In the genomic region with DNA sequence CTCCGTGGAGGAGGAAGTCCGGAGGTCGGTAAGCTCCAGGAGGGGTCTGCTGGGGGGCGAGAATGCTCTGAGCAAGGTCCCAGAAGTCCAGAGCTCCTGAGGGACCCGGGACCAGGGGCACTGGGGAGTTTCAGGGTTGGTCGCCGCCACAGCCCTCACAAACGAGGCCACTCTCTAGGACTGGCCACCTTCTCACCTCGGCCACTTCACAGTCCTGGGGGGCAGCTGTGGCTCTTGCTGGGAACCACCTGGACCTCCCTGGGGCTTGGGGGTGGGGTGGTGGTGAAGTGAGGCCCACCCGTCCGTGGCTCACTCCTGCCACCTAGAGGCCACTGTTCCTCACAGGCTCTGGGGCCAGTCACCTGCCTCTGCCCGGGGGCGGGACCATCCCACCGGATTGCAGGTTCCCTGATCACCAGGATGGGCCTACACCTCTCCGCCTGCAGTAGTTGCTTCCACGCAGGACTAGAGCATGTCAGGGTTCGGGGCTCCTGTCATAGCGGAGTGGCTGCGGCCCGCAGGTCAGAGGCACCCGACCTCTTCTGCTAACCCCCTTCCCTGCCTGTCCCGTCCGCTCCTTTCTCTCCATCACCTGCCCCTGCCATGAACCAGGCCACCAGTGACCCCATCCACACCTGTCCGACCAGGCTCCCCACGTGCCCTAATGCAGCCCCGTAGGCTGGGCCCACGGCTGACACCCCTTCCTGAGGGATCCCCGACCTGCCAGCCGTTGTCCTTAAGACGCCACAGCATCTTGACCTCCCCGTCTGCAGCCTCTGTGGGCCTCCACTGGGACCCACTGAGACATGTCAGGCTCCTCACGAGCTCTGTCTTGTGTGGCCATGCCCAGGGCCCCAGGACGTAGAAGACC, we compare ENCODE assay signal across 8 cellular contexts. TPM values are rescaled to one million over a fixed set of nuclear protein-coding genes. Genes with fewer than 3 reads are reported as not detected.
DNase-seq lines count a peak whose midpoint lies in the region; ATAC-seq and TF ChIP-seq lines count a peak whose summit lies in the region.

No MANE protein-coding gene starts in this region.

- H3K27me3 Mint-ChIP-seq in nephron progenitor cell (ENCODE audit: low read depth, poor library complexity) = peaks cover 11% of the 10 kb centered on the region
- H3K27me3 Mint-ChIP-seq in stimulated activated naive CD8-positive, alpha-beta T cell treated with anti-CD3 and anti-CD28 coated beads, Interleukin-15, amount 100 ng/mL, for 72 hours = peaks cover 27% of the 10 kb centered on the region

- ATAC-seq in HG03103 (IDR thresholded peaks at IDR 0.05; ENCODE audit: low read depth, unreplicated experiment) = peak; percentile 52
- peak; percentile 83 for ATAC-seq in stimulated activated naive CD8-positive, alpha-beta T cell treated with anti-CD3 and anti-CD28 coated beads, Interleukin-15, amount 100 ng/mL, for 72 hours
- ATAC-seq in HG02870 (IDR thresholded peaks at IDR 0.05; ENCODE audit: unreplicated experiment) = no peak

- H3K36me3 Mint-ChIP-seq in nephron progenitor cell (ENCODE audit: low read depth) = no peaks in the 10 kb centered on the region

- no peak overlapping the region for H3K27ac Mint-ChIP-seq in nephron progenitor cell
- peak overlapping the region; percentile 55 to 80 for H3K27ac Mint-ChIP-seq in stimulated activated naive CD8-positive, alpha-beta T cell treated with anti-CD3 and anti-CD28 coated beads, Interleukin-15, amount 100 ng/mL, for 72 hours

- TF ChIP-seq CTCF in nephron progenitor cell (IDR thresholded peaks at IDR 0.05) = peak; percentile 85

- no peak overlapping the region for H3K4me3 Mint-ChIP-seq in nephron progenitor cell
- H3K4me3 Mint-ChIP-seq in stimulated activated naive CD8-positive, alpha-beta T cell treated with anti-CD3 and anti-CD28 coated beads, Interleukin-15, amount 100 ng/mL, for 72 hours = peak overlapping the region; percentile 71 to 89

- peak; percentile 62 for DNase-seq in Caki2 (ENCODE audit: low read depth)
- peak; percentile 27 for DNase-seq in NOMO-1 treated with DMSO at 0.1 percent for 48 hours (lab: John Stamatoyannopoulos, UW; ENCODE audit: unreplicated experiment)
- DNase-seq in activated CD8-positive, alpha-beta memory T cell treated with anti-CD3 and anti-CD28 coated beads, Interleukin-2, amount 50 U/mL, for 4 hours = peak; percentile 87
- DNase-seq in epidermal melanocyte (ENCODE audit: insufficient read length, low spot score) = peak; percentile 96
- DNase-seq in nephron progenitor cell = peak; percentile 90
- peak; percentile 80 to 83 for DNase-seq in stimulated activated naive CD8-positive, alpha-beta T cell treated with anti-CD3 and anti-CD28 coated beads, Interleukin-15, amount 100 ng/mL, for 72 hours

- no peaks in the 10 kb centered on the region for H3K9me3 Mint-ChIP-seq in nephron progenitor cell
- H3K9me3 Mint-ChIP-seq in stimulated activated naive CD8-positive, alpha-beta T cell treated with anti-CD3 and anti-CD28 coated beads, Interleukin-15, amount 100 ng/mL, for 72 hours = no peaks in the 10 kb centered on the region

- in situ Hi-C loops in Caki2 (cut with HindIII; ENCODE audit: low pct_unique_long_range_greater_than_20kb, low sequenced_read_pairs) = no loop called here

- peaks cover 49% of the 10 kb centered on the region for H3K4me1 Mint-ChIP-seq in nephron progenitor cell
- peaks cover 73% of the 10 kb centered on the region for H3K4me1 Mint-ChIP-seq in stimulated activated naive CD8-positive, alpha-beta T cell treated with anti-CD3 and anti-CD28 coated beads, Interleukin-15, amount 100 ng/mL, for 72 hours

RNA-seq across cellular contexts. Expression of gene TCEA2, which starts 5.1 kb away (rescaled TPM):
- 62.0 and 90.0 TPM in 2 replicates for total RNA-seq in Caki2 (2014; rRNA removed; shearing (Covaris generic); ENCODE audit: low replicate concordance)

RNA-seq across cellular contexts. Expression of gene SOX18, which starts 8.4 kb away (rescaled TPM):
- total RNA-seq in Caki2 (2014; rRNA removed; shearing (Covaris generic); ENCODE audit: low replicate concordance) = 0.37 TPM in 1 of 2 replicates, not detected in the other

RNA-seq across cellular contexts. Expression of gene RGS19, which starts 21.5 kb away (rescaled TPM):
- 35.7 and 47.6 TPM in 2 replicates for total RNA-seq in Caki2 (2014; rRNA removed; shearing (Covaris generic); ENCODE audit: low replicate concordance)

RNA-seq across cellular contexts. Expression of gene C20orf204, which starts 21.9 kb away (rescaled TPM):
- 1.6 TPM in 1 of 2 replicates, not detected in the other for total RNA-seq in Caki2 (2014; rRNA removed; shearing (Covaris generic); ENCODE audit: low replicate concordance)

RNA-seq across cellular contexts. Expression of gene OPRL1, which starts 22.0 kb away (rescaled TPM):
- total RNA-seq in Caki2 (2014; rRNA removed; shearing (Covaris generic); ENCODE audit: low replicate concordance) = 0.38 and 0.84 TPM in 2 replicates

Comparison
In these comparisons a context has a peak if more than half of its experiments do, and no peak if none do; other contexts are left out.
1. DNase-seq: peak in every context shown above with its lines; median percentile 96 in epidermal melanocyte; 90 in nephron progenitor cell; 87 in activated CD8-positive, alpha-beta memory T cell treated with anti-CD3 and anti-CD28 coated beads, Interleukin-2, amount 50 U/mL, for 4 hours; 82 in stimulated activated naive CD8-positive, alpha-beta T cell treated with anti-CD3 and anti-CD28 coated beads, Interleukin-15, amount 100 ng/mL, for 72 hours; 62 in Caki2; 27 in NOMO-1 treated with DMSO at 0.1 percent for 48 hours.